In genomic region chr19:15779756-15780476, GRCh38 we compare ENCODE assay signal across 12 cellular contexts. TPM values are rescaled to one million over a fixed set of nuclear protein-coding genes. Genes with fewer than 3 reads are reported as not detected.
DNase-seq lines count a peak whose midpoint lies in the region; ATAC-seq and TF ChIP-seq lines count a peak whose summit lies in the region.
"Had no signal": no experiment of that assay in that cellular context is flagged by ENCODE, and none has a peak within 500 bp of the region (broad histone marks: within the 10 kb centered on the region; RNA-seq: fewer than 3 reads in every experiment).

No MANE protein-coding gene starts in this region.

- H2AFZ ChIP-seq in neuronal stem cell (ENCODE audit: low read length), result peak overlapping the region; percentile 73

- H3K79me1 ChIP-seq in neuronal stem cell (ENCODE audit: low read depth, low read length), result no peaks in the 10 kb centered on the region

- H3K4ac ChIP-seq in neuronal stem cell (ENCODE audit: low read length), result no peak overlapping the region

- H3K23ac ChIP-seq in neuronal stem cell (ENCODE audit: low read depth, low read length, poor library complexity), result no peak overlapping the region

- H3K4me1 ChIP-seq in neuronal stem cell (ENCODE audit: control insufficient read depth in 2 of 2, insufficient read depth in 1 of 2, low read depth in 1 of 2, low read length in 2 of 2) (peaks cover 0 to 10% of the 10 kb centered on the region in 2 donors), endodermal cell (ENCODE audit: control insufficient read depth, insufficient read depth, low read length) (no peaks in the 10 kb centered on the region)

- peak overlapping the region; percentile 66 for H3K27ac ChIP-seq in neuronal stem cell (replicated peaks; ENCODE audit: low read length)
- no peak overlapping the region for H3K27ac ChIP-seq in endodermal cell (ENCODE audit: low read depth, low read length)

- H3K9ac ChIP-seq in neuronal stem cell (ENCODE audit: low read depth, low read length, poor library complexity) (no peak overlapping the region), endodermal cell (ENCODE audit: extremely low read depth, low read length, poor library complexity, severe bottlenecking) (no peak overlapping the region)

- POLR2A ChIA-PET in WTC11 (lab: Charles Lee), result no interaction called here

- no peak overlapping the region for H2BK15ac ChIP-seq in neuronal stem cell (ENCODE audit: low read length)

- H3K4me3 Mint-ChIP-seq in endodermal cell (no peak overlapping the region), WTC11 (no peak overlapping the region)
- H3K4me3 Mint-ChIP-seq: CD4-positive, CD25-positive, alpha-beta regulatory T cell had no signal

- CTCF ChIA-PET in WTC11 (lab: Charles Lee), result interaction anchor here (0.9 kb wide), 1 partner anchor 150 kb away, joined by 3 read pairs; no protein-coding TSS in a partner anchor

- H3K27me3 ChIP-seq in neuronal stem cell (ENCODE audit: control insufficient read depth in 3 of 3, insufficient read depth in 3 of 3, low read depth in 1 of 3, low read length in 3 of 3) (no peaks in the 10 kb centered on the region), endodermal cell (ENCODE audit: control insufficient read depth, insufficient read depth, low read length, poor library complexity, severe bottlenecking) (no peaks in the 10 kb centered on the region)

- H3K36me3 ChIP-seq in neuronal stem cell (replicated peaks in 1 of 2; ENCODE audit: control insufficient read depth in 2 of 2, insufficient read depth in 2 of 2, low read length in 2 of 2) (no peaks in the 10 kb centered on the region), endodermal cell (ENCODE audit: control insufficient read depth, insufficient read depth, low read length) (no peaks in the 10 kb centered on the region)

- H3K36me3 Mint-ChIP-seq in endodermal cell (ENCODE audit: low read depth), result peaks cover 2% of the 10 kb centered on the region
- peaks cover 53% of the 10 kb centered on the region for H3K36me3 Mint-ChIP-seq in WTC11
- H3K36me3 Mint-ChIP-seq: CD4-positive, CD25-positive, alpha-beta regulatory T cell had no signal

- H2BK120ac ChIP-seq in neuronal stem cell (ENCODE audit: low read depth, low read length), result no peak overlapping the region

- H4K91ac ChIP-seq in neuronal stem cell (ENCODE audit: low read depth, low read length, poor library complexity), result no peak overlapping the region

- H3K27ac Mint-ChIP-seq in endodermal cell (no peak overlapping the region), WTC11 (no peak overlapping the region)

- no peak overlapping the region for H3K18ac ChIP-seq in neuronal stem cell (ENCODE audit: low read length)

- H3K9me3 ChIP-seq in neuronal stem cell (replicated peaks in 1 of 2; ENCODE audit: control insufficient read depth in 2 of 2, insufficient read depth in 1 of 2, low read depth in 1 of 2, low read length in 2 of 2), result peaks cover 0 to 41% of the 10 kb centered on the region in 2 donors
- H3K9me3 ChIP-seq in endodermal cell (ENCODE audit: control insufficient read depth, low read length), result peaks cover 46% of the 10 kb centered on the region

- H2BK12ac ChIP-seq in neuronal stem cell (ENCODE audit: low read length), result no peak overlapping the region

- no peak overlapping the region for H3K4me3 ChIP-seq in fibroblast of mammary gland (ENCODE audit: control insufficient read depth, low read depth, low read length)
- H3K4me3 ChIP-seq in neuronal stem cell (ENCODE audit: low read length in 2 of 2), result no peak overlapping the region
- H3K4me3 ChIP-seq in endodermal cell (ENCODE audit: low read length), result no peak overlapping the region

- no CpG with 5 or more reads among the region's 10 CpGs for WGBS in neuronal stem cell (ENCODE audit: extremely low coverage in 2 of 2, insufficient read length in 2 of 2, insufficient replicate concordance in 1 of 2), 2 donors
- 73 to 78% methylated on average over 6 to 10 of the region's 10 CpGs for WGBS in endodermal cell (ENCODE audit: insufficient coverage in 1 of 2, insufficient read length in 1 of 2), 2 experiments

- no peak for ATAC-seq in WTC11

- H3K4me1 Mint-ChIP-seq in endodermal cell, result no peaks in the 10 kb centered on the region
- no peaks in the 10 kb centered on the region for H3K4me1 Mint-ChIP-seq in WTC11

- H3K14ac ChIP-seq in neuronal stem cell (ENCODE audit: low read length), result no peak overlapping the region

- no peak overlapping the region for H2BK5ac ChIP-seq in neuronal stem cell (ENCODE audit: low read length)

- no peak overlapping the region for H3K4me2 ChIP-seq in neuronal stem cell (ENCODE audit: insufficient read depth, low read length, poor library complexity, severe bottlenecking)

- peaks cover 80% of the 10 kb centered on the region for H3K9me3 Mint-ChIP-seq in endodermal cell
- H3K9me3 Mint-ChIP-seq in WTC11, result peaks cover 59% of the 10 kb centered on the region

- peak; percentile 93 for DNase-seq in A172 (ENCODE audit: low spot score)
- peak; percentile 95 for DNase-seq in NCI-H2196 (lab: John Stamatoyannopoulos, UW; ENCODE audit: unreplicated experiment)
- peak; percentile 10 for DNase-seq in fibroblast of mammary gland (ENCODE audit: low read depth)
- DNase-seq in neuronal stem cell (ENCODE audit: low spot score), result no peak
- DNase-seq in endodermal cell, result no peak
- DNase-seq in stimulated activated CD4-positive, alpha-beta T cell treated with anti-CD3 and anti-CD28 coated beads, Interleukin-4, amount 100 ng/mL, for 1 hour, result no peak
- DNase-seq in NCI-H526 treated with DMSO at 0.1 percent for 48 hours (lab: John Stamatoyannopoulos, UW), result no peak
- no peak for DNase-seq in WTC11 (ENCODE audit: low spot score)
- DNase-seq: CD4-positive, CD25-positive, alpha-beta regulatory T cell had no signal

- H2AK5ac ChIP-seq in neuronal stem cell (ENCODE audit: low read depth, low read length), result no peak overlapping the region

- no peaks in the 10 kb centered on the region for H3K27me3 Mint-ChIP-seq in endodermal cell (ENCODE audit: insufficient read depth)
- H3K27me3 Mint-ChIP-seq in WTC11 (ENCODE audit: low read depth), result peaks cover 16% of the 10 kb centered on the region; the same call in 1 of the 2 replicates

- no peak for TF ChIP-seq CTCF in fibroblast of mammary gland (conservative IDR thresholded peaks at IDR 0.05; ENCODE audit: control insufficient read depth, insufficient read depth, low read depth, low read length)
- TF ChIP-seq CTCF in endodermal cell (conservative IDR thresholded peaks at IDR 0.05), result no peak
- no peak for TF ChIP-seq CTCF in WTC11 (IDR thresholded peaks at IDR 0.05)

- no peak overlapping the region for H4K8ac ChIP-seq in neuronal stem cell (ENCODE audit: low read depth, low read length)

TF ChIP-seq in WTC11, 78 proteins besides CTCF, POLR2A, EP300 and RAD21 (continues in another document):
- TF ChIP-seq GRHL2 (CRISPR knock-in tag; IDR thresholded peaks at IDR 0.05; ENCODE audit: insufficient replicate concordance, severe bottlenecking) (no peak), NFE2L1 (CRISPR knock-in tag; IDR thresholded peaks at IDR 0.05) (no peak), PREB (CRISPR knock-in tag; IDR thresholded peaks at IDR 0.05; ENCODE audit: borderline replicate concordance) (no peak), TEAD4 (CRISPR knock-in tag; IDR thresholded peaks at IDR 0.05) (no peak), USF1 (CRISPR knock-in tag; IDR thresholded peaks at IDR 0.05) (no peak), JUN (CRISPR knock-in tag; IDR thresholded peaks at IDR 0.05) (no peak), IRF1 (CRISPR knock-in tag; IDR thresholded peaks at IDR 0.05) (no peak)

RNA-seq across cellular contexts. Expression of gene OR10H5, which starts 7.5 kb away (rescaled TPM):
- total RNA-seq in A172 (2014; rRNA removed; shearing (Covaris generic)), result not detected in 2 replicates
- polyA plus RNA-seq in neuronal stem cell (2013, experiment 1 of 2), result not detected
- not detected for polyA plus RNA-seq in neuronal stem cell (2013, experiment 2 of 2)
- not detected for total RNA-seq in endodermal cell
- not detected for polyA plus RNA-seq in endodermal cell (2013, experiment 1 of 2)
- polyA plus RNA-seq in endodermal cell (2013, experiment 2 of 2), result not detected
- total RNA-seq in WTC11 (2021), result not detected in 3 replicates
- total RNA-seq: bronchial epithelial cell; CD4-positive, CD25-positive, alpha-beta regulatory T cell; subcutaneous adipose tissue had no signal
- polyA plus RNA-seq: CD4-positive, CD25-positive, alpha-beta regulatory T cell; neural cell had no signal

RNA-seq across cellular contexts. Expression of gene OR10H1, which starts 35.5 kb away (rescaled TPM):
- not detected in 2 replicates for total RNA-seq in A172 (2014; rRNA removed; shearing (Covaris generic))
- polyA plus RNA-seq in neuronal stem cell (2013, experiment 1 of 2), result not detected
- polyA plus RNA-seq in neuronal stem cell (2013, experiment 2 of 2), result not detected
- total RNA-seq in endodermal cell (under 1 TPM in 1 of 2 donors, not detected in 1; 0.09 TPM), WTC11 (2021) (not detected in 3 replicates)
- polyA plus RNA-seq in endodermal cell (2013, experiment 1 of 2), result not detected
- not detected for polyA plus RNA-seq in endodermal cell (2013, experiment 2 of 2)
- total RNA-seq: bronchial epithelial cell; CD4-positive, CD25-positive, alpha-beta regulatory T cell; subcutaneous adipose tissue had no signal
- polyA plus RNA-seq: CD4-positive, CD25-positive, alpha-beta regulatory T cell; neural cell had no signal

RNA-seq across cellular contexts. Expression of gene OR10H3, which starts 42.1 kb away (rescaled TPM):
- total RNA-seq in A172 (2014; rRNA removed; shearing (Covaris generic)), result not detected in 2 replicates
- not detected for polyA plus RNA-seq in neuronal stem cell (2013, experiment 1 of 2)
- not detected for polyA plus RNA-seq in neuronal stem cell (2013, experiment 2 of 2)
- not detected for total RNA-seq in endodermal cell
- polyA plus RNA-seq in endodermal cell (2013, experiment 1 of 2), result not detected
- polyA plus RNA-seq in endodermal cell (2013, experiment 2 of 2), result not detected
- not detected in 3 replicates for total RNA-seq in WTC11 (2021)
- total RNA-seq: bronchial epithelial cell; CD4-positive, CD25-positive, alpha-beta regulatory T cell; subcutaneous adipose tissue had no signal
- polyA plus RNA-seq: CD4-positive, CD25-positive, alpha-beta regulatory T cell; neural cell had no signal

RNA-seq across cellular contexts. Expression of gene OR10H2, which starts 52.1 kb away (rescaled TPM):
- not detected in 2 replicates for total RNA-seq in A172 (2014; rRNA removed; shearing (Covaris generic))
- not detected for polyA plus RNA-seq in neuronal stem cell (2013, experiment 1 of 2)
- not detected for polyA plus RNA-seq in neuronal stem cell (2013, experiment 2 of 2)
- total RNA-seq in endodermal cell, result not detected
- polyA plus RNA-seq in endodermal cell (2013, experiment 1 of 2), result not detected
- polyA plus RNA-seq in endodermal cell (2013, experiment 2 of 2), result not detected
- not detected in 3 replicates for total RNA-seq in WTC11 (2021)
- total RNA-seq: bronchial epithelial cell; CD4-positive, CD25-positive, alpha-beta regulatory T cell; subcutaneous adipose tissue had no signal
- polyA plus RNA-seq: CD4-positive, CD25-positive, alpha-beta regulatory T cell; neural cell had no signal

Comparison
In these comparisons a context has a peak if more than half of its experiments do, and no peak if none do; other contexts are left out.
1. DNase-seq: peak in A172 (single experiment), NCI-H2196 (single experiment) and fibroblast of mammary gland (single experiment); none in neuronal stem cell (single experiment), endodermal cell (single experiment), stimulated activated CD4-positive, alpha-beta T cell treated with anti-CD3 and anti-CD28 coated beads, Interleukin-4, amount 100 ng/mL, for 1 hour (single experiment), NCI-H526 treated with DMSO at 0.1 percent for 48 hours (single experiment) and WTC11 (single experiment).